ENCODE assay signal across 21 cellular contexts in the genomic region with DNA sequence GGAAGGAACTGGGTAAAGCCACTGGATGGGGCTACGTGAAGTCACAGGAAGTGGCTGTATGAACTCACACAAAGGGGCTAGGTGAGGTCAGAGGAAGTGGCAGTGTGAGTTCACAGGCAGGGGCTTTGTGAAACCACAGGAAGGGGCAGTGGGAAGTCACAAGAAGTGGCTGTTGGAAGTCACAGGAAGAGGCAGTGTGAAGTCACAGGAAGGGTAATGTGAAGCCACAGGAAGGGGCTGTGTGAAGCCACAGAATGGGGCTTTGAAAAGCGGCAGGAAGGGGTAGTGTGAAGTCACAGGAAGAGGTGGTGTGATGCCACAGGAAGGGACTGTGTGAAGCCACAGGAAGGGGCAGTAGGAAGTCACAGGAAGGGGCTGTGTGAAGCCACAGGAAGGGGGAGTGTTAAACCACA. TPM values are rescaled to one million over a fixed set of nuclear protein-coding genes. Genes with fewer than 3 reads are reported as not detected.
DNase-seq lines count a peak whose midpoint lies in the region; ATAC-seq and TF ChIP-seq lines count a peak whose summit lies in the region.
"Had no signal": no experiment of that assay in that cellular context is flagged by ENCODE, and none has a peak within 500 bp of the region (broad histone marks: within the 10 kb centered on the region; RNA-seq: fewer than 3 reads in every experiment).

No MANE protein-coding gene starts in this region.

- no peaks in the 10 kb centered on the region for H3K79me1 ChIP-seq in neuronal stem cell (ENCODE audit: low read depth, low read length)

- no peak overlapping the region for H3K27ac Mint-ChIP-seq in activated CD4-positive, alpha-beta T cell treated with anti-CD3 and anti-CD28 coated beads, Interleukin-2, amount 10 ng/mL, durations not matched to agents 24 days and 14 days
- H3K27ac Mint-ChIP-seq in activated CD4-positive, alpha-beta memory T cell treated with anti-CD3 and anti-CD28 coated beads for 36 hours = no peak overlapping the region
- H3K27ac Mint-ChIP-seq in nephron progenitor cell = no peak overlapping the region
- H3K27ac Mint-ChIP-seq: activated naive CD4-positive, alpha-beta T cell treated with anti-CD3 and anti-CD28 coated beads, Interleukin-2, amount 50 U/mL, for 24 hours; nephron had no signal

- no peaks in the 10 kb centered on the region for H3K27me3 ChIP-seq in neuronal stem cell (ENCODE audit: control insufficient read depth in 3 of 3, insufficient read depth in 3 of 3, low read depth in 1 of 3, low read length in 3 of 3)
- H3K27me3 ChIP-seq: MG63, tibial artery had no signal

- peak; percentile 63 for DNase-seq in activated CD4-positive, alpha-beta T cell treated with anti-CD3 and anti-CD28 coated beads, Interleukin-2, amount 10 ng/mL, durations not matched to agents 24 days and 14 days
- DNase-seq in activated CD4-positive, alpha-beta T cell treated with anti-CD3 and anti-CD28 coated beads for 48 hours = no peak
- DNase-seq in CMK (ENCODE audit: low read depth) (peak; percentile 52), neuronal stem cell (ENCODE audit: low spot score) (no peak), nephron progenitor cell (no peak), SKM-1 (lab: John Stamatoyannopoulos, UW; ENCODE audit: unreplicated experiment) (no peak)
- peak; percentile 32 for DNase-seq in activated CD4-positive, alpha-beta memory T cell treated with anti-CD3 and anti-CD28 coated beads for 36 hours
- DNase-seq: C1 segment of cervical spinal cord; DMS79 treated with DMSO at 0.1 percent for 48 hours; GOT3; head of caudate nucleus; MG63; NCI-H187; NCI-H446; NK-92 treated with Interleukin-12 subunit alpha and Interleukin-12 subunit beta, amount 100 ng/mL, for 24 hours; tibial artery had no signal

- H4K91ac ChIP-seq in neuronal stem cell (ENCODE audit: low read depth, low read length, poor library complexity) = no peak overlapping the region

- POLR2A ChIA-PET in activated CD4-positive, alpha-beta memory T cell treated with anti-CD3 and anti-CD28 coated beads for 36 hours (lab: Charles Lee) = no interaction called here

- no peaks in the 10 kb centered on the region for H3K4me1 Mint-ChIP-seq in activated CD4-positive, alpha-beta T cell treated with anti-CD3 and anti-CD28 coated beads, Interleukin-2, amount 10 ng/mL, durations not matched to agents 24 days and 14 days
- peaks cover under 1% of the 10 kb centered on the region for H3K4me1 Mint-ChIP-seq in activated CD4-positive, alpha-beta memory T cell treated with anti-CD3 and anti-CD28 coated beads for 36 hours (ENCODE audit: low read depth)
- no peaks in the 10 kb centered on the region for H3K4me1 Mint-ChIP-seq in nephron progenitor cell
- H3K4me1 Mint-ChIP-seq: activated naive CD4-positive, alpha-beta T cell treated with anti-CD3 and anti-CD28 coated beads, Interleukin-2, amount 50 U/mL, for 24 hours had no signal

- H3K4ac ChIP-seq in neuronal stem cell (ENCODE audit: low read length) = no peak overlapping the region

- no peak overlapping the region for H2BK5ac ChIP-seq in neuronal stem cell (ENCODE audit: low read length)

- H3K4me2 ChIP-seq in neuronal stem cell (ENCODE audit: insufficient read depth, low read length, poor library complexity, severe bottlenecking) = no peak overlapping the region

- H2AFZ ChIP-seq in neuronal stem cell (ENCODE audit: low read length) = peak overlapping the region; percentile 12

- intact Hi-C loops in activated CD4-positive, alpha-beta T cell treated with anti-CD3 and anti-CD28 coated beads, Interleukin-2, amount 10 ng/mL, durations not matched to agents 24 days and 14 days (cut with micrococcal nuclease) = no loop called here
- intact Hi-C loops in activated CD4-positive, alpha-beta memory T cell treated with anti-CD3 and anti-CD28 coated beads for 36 hours (cut with micrococcal nuclease) = no loop called here

- no peak overlapping the region for H2BK120ac ChIP-seq in neuronal stem cell (ENCODE audit: low read depth, low read length)

- no peak overlapping the region for H3K18ac ChIP-seq in neuronal stem cell (ENCODE audit: low read length)

- no peak overlapping the region for H2BK15ac ChIP-seq in neuronal stem cell (ENCODE audit: low read length)

- no peaks in the 10 kb centered on the region for H3K36me3 Mint-ChIP-seq in activated CD4-positive, alpha-beta T cell treated with anti-CD3 and anti-CD28 coated beads, Interleukin-2, amount 10 ng/mL, durations not matched to agents 24 days and 14 days (ENCODE audit: low read depth)
- no peaks in the 10 kb centered on the region for H3K36me3 Mint-ChIP-seq in activated CD4-positive, alpha-beta memory T cell treated with anti-CD3 and anti-CD28 coated beads for 36 hours
- no peaks in the 10 kb centered on the region for H3K36me3 Mint-ChIP-seq in nephron progenitor cell (ENCODE audit: low read depth)
- H3K36me3 Mint-ChIP-seq: activated naive CD4-positive, alpha-beta T cell treated with anti-CD3 and anti-CD28 coated beads, Interleukin-2, amount 50 U/mL, for 24 hours had no signal

- no peak overlapping the region for H3K9ac ChIP-seq in neuronal stem cell (ENCODE audit: low read depth, low read length, poor library complexity)

- H3K36me3 ChIP-seq in neuronal stem cell (replicated peaks in 1 of 2; ENCODE audit: control insufficient read depth in 2 of 2, insufficient read depth in 2 of 2, low read length in 2 of 2) = no peaks in the 10 kb centered on the region
- H3K36me3 ChIP-seq: MG63, tibial artery had no signal

- peak overlapping the region; percentile 73 for H3K14ac ChIP-seq in neuronal stem cell (ENCODE audit: low read length)

- no peak overlapping the region for H4K8ac ChIP-seq in neuronal stem cell (ENCODE audit: low read depth, low read length)

- H3K9me3 Mint-ChIP-seq in activated CD4-positive, alpha-beta T cell treated with anti-CD3 and anti-CD28 coated beads, Interleukin-2, amount 10 ng/mL, durations not matched to agents 24 days and 14 days = no peaks in the 10 kb centered on the region
- H3K9me3 Mint-ChIP-seq in activated CD4-positive, alpha-beta memory T cell treated with anti-CD3 and anti-CD28 coated beads for 36 hours = peaks cover 3% of the 10 kb centered on the region
- no peaks in the 10 kb centered on the region for H3K9me3 Mint-ChIP-seq in nephron progenitor cell
- H3K9me3 Mint-ChIP-seq: activated naive CD4-positive, alpha-beta T cell treated with anti-CD3 and anti-CD28 coated beads, Interleukin-2, amount 50 U/mL, for 24 hours; nephron had no signal

- peak overlapping the region; percentile 5 for H2AK5ac ChIP-seq in neuronal stem cell (ENCODE audit: low read depth, low read length)

- TF ChIP-seq CTCF in nephron progenitor cell (IDR thresholded peaks at IDR 0.05) = no peak

- no peak overlapping the region for H3K4me3 ChIP-seq in neuronal stem cell (ENCODE audit: low read length in 2 of 2)
- H3K4me3 ChIP-seq: lung, MG63, tibial artery had no signal

- no peak overlapping the region for H3K23ac ChIP-seq in neuronal stem cell (ENCODE audit: low read depth, low read length, poor library complexity)

- CTCF ChIA-PET in activated CD4-positive, alpha-beta memory T cell treated with anti-CD3 and anti-CD28 coated beads for 36 hours (lab: Charles Lee) = no interaction called here

- ATAC-seq in GM18517 (IDR thresholded peaks at IDR 0.05; ENCODE audit: unreplicated experiment) = no peak

- no peaks in the 10 kb centered on the region for H3K27me3 Mint-ChIP-seq in activated CD4-positive, alpha-beta T cell treated with anti-CD3 and anti-CD28 coated beads, Interleukin-2, amount 10 ng/mL, durations not matched to agents 24 days and 14 days
- H3K27me3 Mint-ChIP-seq in activated CD4-positive, alpha-beta memory T cell treated with anti-CD3 and anti-CD28 coated beads for 36 hours = no peaks in the 10 kb centered on the region
- H3K27me3 Mint-ChIP-seq in nephron progenitor cell (ENCODE audit: low read depth, poor library complexity) = no peaks in the 10 kb centered on the region
- H3K27me3 Mint-ChIP-seq: activated naive CD4-positive, alpha-beta T cell treated with anti-CD3 and anti-CD28 coated beads, Interleukin-2, amount 50 U/mL, for 24 hours had no signal

- H3K9me3 ChIP-seq in neuronal stem cell (replicated peaks in 1 of 2; ENCODE audit: control insufficient read depth in 2 of 2, insufficient read depth in 1 of 2, low read depth in 1 of 2, low read length in 2 of 2) = peaks cover 4 to 9% of the 10 kb centered on the region in 2 donors
- H3K9me3 ChIP-seq: MG63, tibial artery had no signal

- no CpG with 5 or more reads among the region's 2 CpGs for WGBS in neuronal stem cell (ENCODE audit: extremely low coverage in 2 of 2, insufficient read length in 2 of 2, insufficient replicate concordance in 1 of 2), 2 donors

- no peak overlapping the region for H2BK12ac ChIP-seq in neuronal stem cell (ENCODE audit: low read length)

- H3K27ac ChIP-seq in neuronal stem cell (replicated peaks; ENCODE audit: low read length) = no peak overlapping the region
- H3K27ac ChIP-seq: tibial artery, VCaP had no signal

- no peak overlapping the region for H3K4me3 Mint-ChIP-seq in activated CD4-positive, alpha-beta T cell treated with anti-CD3 and anti-CD28 coated beads, Interleukin-2, amount 10 ng/mL, durations not matched to agents 24 days and 14 days
- no peak overlapping the region for H3K4me3 Mint-ChIP-seq in activated CD4-positive, alpha-beta memory T cell treated with anti-CD3 and anti-CD28 coated beads for 36 hours
- H3K4me3 Mint-ChIP-seq in nephron progenitor cell = no peak overlapping the region
- H3K4me3 Mint-ChIP-seq: activated naive CD4-positive, alpha-beta T cell treated with anti-CD3 and anti-CD28 coated beads, Interleukin-2, amount 50 U/mL, for 24 hours; nephron had no signal

- peaks cover 0 to 2% of the 10 kb centered on the region in 2 donors for H3K4me1 ChIP-seq in neuronal stem cell (ENCODE audit: control insufficient read depth in 2 of 2, insufficient read depth in 1 of 2, low read depth in 1 of 2, low read length in 2 of 2)

RNA-seq across cellular contexts. Expression of a gene that starts 34.6 kb away (rescaled TPM):
- total RNA-seq in activated CD4-positive, alpha-beta T cell treated with anti-CD3 and anti-CD28 coated beads, Interleukin-2, amount 10 ng/mL, durations not matched to agents 24 days and 14 days = not detected in 2 replicates
- total RNA-seq in activated CD4-positive, alpha-beta memory T cell treated with anti-CD3 and anti-CD28 coated beads for 36 hours = not detected
- polyA plus RNA-seq in neuronal stem cell (2013, experiment 1 of 2) = 1.8 TPM
- 1.7 TPM for polyA plus RNA-seq in neuronal stem cell (2013, experiment 2 of 2)

Comparison
In these comparisons a context has a peak if more than half of its experiments do, and no peak if none do; other contexts are left out.
1. DNase-seq: peak in activated CD4-positive, alpha-beta T cell treated with anti-CD3 and anti-CD28 coated beads, Interleukin-2, amount 10 ng/mL, durations not matched to agents 24 days and 14 days (single experiment), CMK (single experiment) and activated CD4-positive, alpha-beta memory T cell treated with anti-CD3 and anti-CD28 coated beads for 36 hours (single experiment); none in activated CD4-positive, alpha-beta T cell treated with anti-CD3 and anti-CD28 coated beads for 48 hours (single experiment), neuronal stem cell (single experiment), nephron progenitor cell (single experiment) and SKM-1 (single experiment).